2 cellular contexts compared by ENCODE assay signal in genomic region chr10:27799046-27799445, GRCh38.
TF ChIP-seq lines count a peak whose summit lies in the region.

No MANE protein-coding gene starts in this region.

TF ChIP-seq in GM23338, 12 proteins besides CTCF, POLR2A, EP300 and RAD21:
- TF ChIP-seq EZH2 (IDR thresholded peaks at IDR 0.05; ENCODE audit: low read depth, unreplicated experiment) (no peak), REST (IDR thresholded peaks at IDR 0.05; ENCODE audit: unreplicated experiment) (no peak), ETS1 (IDR thresholded peaks at IDR 0.05) (no peak), STAT1 (IDR thresholded peaks at IDR 0.05; ENCODE audit: unreplicated experiment) (no peak), NANOG (IDR thresholded peaks at IDR 0.05; ENCODE audit: borderline replicate concordance) (no peak), ZNF114 (CRISPR knock-in tag; IDR thresholded peaks at IDR 0.05) (no peak), ZNF331 (CRISPR knock-in tag; IDR thresholded peaks at IDR 0.05; ENCODE audit: low read depth) (no peak), ZNF462 (CRISPR knock-in tag; IDR thresholded peaks at IDR 0.05) (no peak), EZH2phosphoT487 (IDR thresholded peaks at IDR 0.05; ENCODE audit: unreplicated experiment) (no peak), POLR2AphosphoS5 (IDR thresholded peaks at IDR 0.05; ENCODE audit: low read depth) (no peak), CREB1 (CRISPR knock-in tag; IDR thresholded peaks at IDR 0.05; ENCODE audit: low read depth) (no peak), JUNB (IDR thresholded peaks at IDR 0.05; ENCODE audit: unreplicated experiment) (no peak)

TF ChIP-seq in H1, 55 proteins besides CTCF, POLR2A, EP300 and RAD21:
- TF ChIP-seq ATF2 (IDR thresholded peaks at IDR 0.05; ENCODE audit: low read length): no peak
- TF ChIP-seq CEBPB (IDR thresholded peaks at IDR 0.05; ENCODE audit: low read depth, low read length): no peak
- no peak for TF ChIP-seq EGR1 (IDR thresholded peaks at IDR 0.05; ENCODE audit: borderline replicate concordance, low read depth, low read length)
- TF ChIP-seq NRF1 (IDR thresholded peaks at IDR 0.05; ENCODE audit: low read depth, low read length): no peak
- TF ChIP-seq BRCA1 (IDR thresholded peaks at IDR 0.05; ENCODE audit: low read depth, low read length): no peak
- no peak for TF ChIP-seq SP2 (IDR thresholded peaks at IDR 0.05; ENCODE audit: low read length)
- TF ChIP-seq TAF1 (IDR thresholded peaks at IDR 0.05; ENCODE audit: low read depth, low read length): no peak
- no peak for TF ChIP-seq SUZ12 (IDR thresholded peaks at IDR 0.05; ENCODE audit: low read length)
- TF ChIP-seq JUND (IDR thresholded peaks at IDR 0.05; ENCODE audit: low read length): no peak
- no peak for TF ChIP-seq GTF2F1 (IDR thresholded peaks at IDR 0.05; ENCODE audit: borderline replicate concordance, low read depth, low read length)
- no peak for TF ChIP-seq YY1 (IDR thresholded peaks at IDR 0.05; ENCODE audit: low read depth, low read length)
- no peak for TF ChIP-seq CREB1 (IDR thresholded peaks at IDR 0.05)
- no peak for TF ChIP-seq ZNF274 (IDR thresholded peaks at IDR 0.05; ENCODE audit: borderline replicate concordance, extremely low read depth, low read length)
- TF ChIP-seq ASH2L (IDR thresholded peaks at IDR 0.05; ENCODE audit: low read length): no peak
- TF ChIP-seq POU5F1 (IDR thresholded peaks at IDR 0.05; ENCODE audit: low read depth, low read length): no peak
